29 cellular contexts compared by ENCODE assay signal in genomic region chr6:132079286-132079685, GRCh38.
DNase-seq lines count a peak whose midpoint lies in the region; ATAC-seq and TF ChIP-seq lines count a peak whose summit lies in the region.
"Had no signal": no experiment of that assay in that cellular context is flagged by ENCODE, and none has a peak within 500 bp of the region (broad histone marks: within the 10 kb centered on the region; RNA-seq: fewer than 3 reads in every experiment).

No MANE protein-coding gene starts in this region.

- H2AK9ac ChIP-seq in IMR-90 (replicated peaks; ENCODE audit: low read depth, low read length, poor library complexity): no peak overlapping the region

- H3K9me3 ChIP-seq in IMR-90 (ENCODE audit: control insufficient read depth, insufficient read depth, low read length) (no peaks in the 10 kb centered on the region), trophoblast cell (ENCODE audit: insufficient read depth, low read depth, low read length) (no peaks in the 10 kb centered on the region)
- H3K9me3 ChIP-seq: A549, BE2C, Caco-2 had no signal

- H3K4me3 ChIP-seq in IMR-90 (ENCODE audit: insufficient read depth, low read depth, low read length) (no peak overlapping the region), trophoblast cell (ENCODE audit: low read depth, low read length) (no peak overlapping the region)
- H3K4me3 ChIP-seq: A549; BLaER1; BLaER1 treated with 17β-estradiol and CSF1 and Interleukin-3, amounts not matched to agents 10 nM and 100 nM had no signal

- H3K9me1 ChIP-seq in IMR-90 (ENCODE audit: insufficient read depth, low read length): 0 out of 2 replicates have a peak, but pooled peaks cover 2% of the 10 kb centered on the region

- H2BK5ac ChIP-seq in IMR-90 (ENCODE audit: low read depth, low read length, poor library complexity, severe bottlenecking): no peak overlapping the region
- no peak overlapping the region for H2BK5ac ChIP-seq in trophoblast cell (ENCODE audit: low read depth, low read length, poor library complexity)

- H3K23ac ChIP-seq in IMR-90 (ENCODE audit: low read depth, low read length) (no peak overlapping the region), trophoblast cell (ENCODE audit: low read length) (peak overlapping the region; percentile 58)

- no peak overlapping the region for H2BK12ac ChIP-seq in trophoblast cell (ENCODE audit: low read length)

- H2BK120ac ChIP-seq in IMR-90 (ENCODE audit: low read depth, low read length) (peak overlapping the region; percentile 78), trophoblast cell (ENCODE audit: insufficient read depth, low read length, poor library complexity) (no peak overlapping the region)

- CTCF ChIA-PET in IMR-90 (lab: Yijun Ruan, JAX): interaction anchor here (0.6 kb wide), 1 partner anchor 73 kb away, joined by 4 read pairs; no protein-coding TSS in a partner anchor

- BruUV-seq in IMR-90 (replicated peaks; lab: Mats Ljungman, UMichigan): no TSS peak

- in situ Hi-C loops in IMR-90 (cut with MboI; ENCODE audit: low sequenced_read_pairs): no loop called here

- no peak overlapping the region for H3K56ac ChIP-seq in IMR-90 (ENCODE audit: extremely low read depth, insufficient read depth, low read length)

- peak overlapping the region; percentile 61; the same call in 1 of the 2 replicates for H3K18ac ChIP-seq in IMR-90 (ENCODE audit: low read depth, low read length)
- H3K18ac ChIP-seq in trophoblast cell (ENCODE audit: low read length): no peak overlapping the region

- DNase-seq in IMR-90 (no peak), trophoblast cell (peak; percentile 61 to 91)
- no peak for DNase-seq in activated naive CD4-positive, alpha-beta T cell treated with anti-CD3 and anti-CD28 coated beads, Interleukin-2, amount 50 U/mL, for 16 hours
- DNase-seq: 8988T; ACHN; AML-193; BE2C; C1 segment of cervical spinal cord; Calu3; CD4-positive, alpha-beta memory T cell; CD4-positive, alpha-beta T cell; CD4-positive, CD25-positive, alpha-beta regulatory T cell; CD8-positive, alpha-beta memory T cell; CD8-positive, alpha-beta T cell; COR-L47; DMS 273 treated with DMSO at 0.1 percent for 48 hours; DMS153; DMS53; DMS79; DMS79 treated with DMSO at 0.1 percent for 48 hours; DND-41; EL had no signal

- H3K27me3 ChIP-seq in IMR-90 (ENCODE audit: control insufficient read depth, insufficient read depth, low read length): no peaks in the 10 kb centered on the region
- no peaks in the 10 kb centered on the region for H3K27me3 ChIP-seq in trophoblast cell (ENCODE audit: insufficient read depth, low read length)
- H3K27me3 ChIP-seq: BE2C; BLaER1; BLaER1 treated with 17β-estradiol and CSF1 and Interleukin-3, amounts not matched to agents 10 nM and 100 nM had no signal

- no peak for TF ChIP-seq POLR2A in IMR-90 (IDR thresholded peaks at IDR 0.05; ENCODE audit: low read depth, low read length)

- H3K4ac ChIP-seq in IMR-90 (ENCODE audit: low read depth, low read length) (peak overlapping the region; percentile 65; the same call in 1 of the 2 replicates), trophoblast cell (ENCODE audit: low read depth, low read length) (no peak overlapping the region)

- WGBS in IMR-90 (ENCODE audit: extremely low coverage in 2 of 2, insufficient read length in 1 of 2), 2 experiments: no CpG with 5 or more reads among the region's 5 CpGs
- WGBS in trophoblast cell (ENCODE audit: extremely low coverage, insufficient coverage, insufficient read length): no CpG with 5 or more reads among the region's 5 CpGs

- H2AFZ ChIP-seq in IMR-90 (replicated peaks; ENCODE audit: low read length, poor library complexity) (no peak overlapping the region), trophoblast cell (ENCODE audit: insufficient read depth, low read length, poor library complexity) (no peak overlapping the region)

- H3K27ac ChIP-seq in IMR-90 (ENCODE audit: insufficient read depth, low read length): no peak overlapping the region
- no peak overlapping the region for H3K27ac ChIP-seq in trophoblast cell (ENCODE audit: low read depth, low read length)
- H3K27ac ChIP-seq: 22Rv1; A549; BLaER1; BLaER1 treated with 17β-estradiol and CSF1 and Interleukin-3, amounts not matched to agents 10 nM and 100 nM; C4-2B had no signal

- H3K9ac ChIP-seq in IMR-90 (ENCODE audit: low read depth, low read length) (no peak overlapping the region), trophoblast cell (ENCODE audit: low read length) (no peak overlapping the region)
- H3K9ac ChIP-seq: BLaER1; BLaER1 treated with 17β-estradiol and CSF1 and Interleukin-3, amounts not matched to agents 10 nM and 100 nM had no signal

- 0 out of 3 replicates have a peak overlapping the region, but pooled peaks have one; percentile 63 for H2BK15ac ChIP-seq in IMR-90 (ENCODE audit: low read depth, low read length)

- peaks cover 6% of the 10 kb centered on the region; the same call in 1 of the 2 replicates for H3K4me1 ChIP-seq in IMR-90 (ENCODE audit: control insufficient read depth, insufficient read depth, low read length)
- H3K4me1 ChIP-seq in trophoblast cell (ENCODE audit: control insufficient read depth in 1 of 2, insufficient read depth in 2 of 2, low read length in 2 of 2): peaks cover 2 to 3% of the 10 kb centered on the region in 2 experiments
- H3K4me1 ChIP-seq: BE2C; BLaER1 treated with 17β-estradiol and CSF1 and Interleukin-3, amounts not matched to agents 10 nM and 100 nM had no signal

- H3K36me3 ChIP-seq in IMR-90 (ENCODE audit: control insufficient read depth, insufficient read depth, low read length) (no peaks in the 10 kb centered on the region), trophoblast cell (ENCODE audit: control insufficient read depth in 1 of 2, insufficient read depth in 2 of 2, low read length in 2 of 2) (no peaks in the 10 kb centered on the region)
- H3K36me3 ChIP-seq: BE2C; BLaER1; BLaER1 treated with 17β-estradiol and CSF1 and Interleukin-3, amounts not matched to agents 10 nM and 100 nM had no signal

- ATAC-seq in IMR-90 (ENCODE audit: low read depth): no peak
- ATAC-seq in HG03108 (IDR thresholded peaks at IDR 0.05; ENCODE audit: unreplicated experiment): no peak
- ATAC-seq: A549; CD8-positive, alpha-beta T cell had no signal

- no peaks in the 10 kb centered on the region for H3K79me2 ChIP-seq in trophoblast cell (ENCODE audit: control insufficient read depth, insufficient read depth, low read length, poor library complexity)

- no peak for TF ChIP-seq CTCF in IMR-90 (conservative IDR thresholded peaks at IDR 0.05; ENCODE audit: low read depth, low read length)

- no peaks in the 10 kb centered on the region for H4K20me1 ChIP-seq in IMR-90 (ENCODE audit: insufficient read depth, low read length)
- H4K20me1 ChIP-seq: BLaER1; BLaER1 treated with 17β-estradiol and CSF1 and Interleukin-3, amounts not matched to agents 10 nM and 100 nM had no signal

- peak overlapping the region; percentile 88; the same call in 1 of the 2 replicates for H2BK20ac ChIP-seq in IMR-90 (ENCODE audit: low read depth, low read length)

- H4K91ac ChIP-seq in IMR-90 (ENCODE audit: insufficient read depth, low read depth, low read length) (peak overlapping the region; percentile 31; the same call in 1 of the 2 replicates), trophoblast cell (ENCODE audit: low read depth, low read length) (no peak overlapping the region)

- H4K12ac ChIP-seq in trophoblast cell (ENCODE audit: low read depth, low read length): no peak overlapping the region

- intact Hi-C loops in IMR-90 (cut with micrococcal nuclease): no loop called here

- H3K4me2 ChIP-seq in IMR-90 (ENCODE audit: low read depth, low read length) (no peak overlapping the region), trophoblast cell (ENCODE audit: low read length) (no peak overlapping the region)
- H3K4me2 ChIP-seq: A549; BLaER1; BLaER1 treated with 17β-estradiol and CSF1 and Interleukin-3, amounts not matched to agents 10 nM and 100 nM had no signal

- no peak for TF ChIP-seq RAD21 in IMR-90 (IDR thresholded peaks at IDR 0.05; ENCODE audit: low read length)

- H3K79me1 ChIP-seq in IMR-90 (ENCODE audit: low read depth in 1 of 2, low read length in 2 of 2): peaks cover 0 to 8% of the 10 kb centered on the region in 2 experiments; a peak in 2 of 4 replicates
- peaks cover 5% of the 10 kb centered on the region for H3K79me1 ChIP-seq in trophoblast cell (ENCODE audit: low read length)

- peak overlapping the region; percentile 81 for H2AK5ac ChIP-seq in IMR-90 (ENCODE audit: low read depth, low read length)
- H2AK5ac ChIP-seq in trophoblast cell (ENCODE audit: low read length): no peak overlapping the region

- H3K14ac ChIP-seq in IMR-90 (replicated peaks; ENCODE audit: low read depth, low read length) (peak overlapping the region; percentile 61; the same call in 1 of the 2 replicates), trophoblast cell (ENCODE audit: low read length) (no peak overlapping the region)

- peak overlapping the region; percentile 6; a peak in 1 of 4 replicates for H4K8ac ChIP-seq in IMR-90 (ENCODE audit: low read depth in 2 of 2, low read length in 2 of 2)
- no peak overlapping the region for H4K8ac ChIP-seq in trophoblast cell (ENCODE audit: low read depth, low read length)

- dilution Hi-C loops in IMR-90 (cut with HindIII; ENCODE audit: low sequenced_read_pairs, unreplicated experiment): no loop called here

- H4K5ac ChIP-seq in IMR-90 (ENCODE audit: low read depth, low read length): peak overlapping the region; percentile 30; the same call in 1 of the 2 replicates

- POLR2A ChIA-PET in IMR-90 (lab: Charles Lee; ENCODE audit: unreplicated experiment): no interaction called here

TF ChIP-seq in IMR-90, 13 proteins besides CTCF, POLR2A, EP300 and RAD21:
- no peak for TF ChIP-seq FOS (IDR thresholded peaks at IDR 0.05; ENCODE audit: low read depth, low read length)
- TF ChIP-seq SMC3 (IDR thresholded peaks at IDR 0.05; ENCODE audit: low read depth, low read length): no peak

Comparison
In these comparisons a context has a peak if more than half of its experiments do, and no peak if none do; other contexts are left out.
1. DNase-seq: peak in trophoblast cell (2 of 2); none in IMR-90 (single experiment) and activated naive CD4-positive, alpha-beta T cell treated with anti-CD3 and anti-CD28 coated beads, Interleukin-2, amount 50 U/mL, for 16 hours (single experiment).